13 cellular contexts compared by ENCODE assay signal in the genomic region with DNA sequence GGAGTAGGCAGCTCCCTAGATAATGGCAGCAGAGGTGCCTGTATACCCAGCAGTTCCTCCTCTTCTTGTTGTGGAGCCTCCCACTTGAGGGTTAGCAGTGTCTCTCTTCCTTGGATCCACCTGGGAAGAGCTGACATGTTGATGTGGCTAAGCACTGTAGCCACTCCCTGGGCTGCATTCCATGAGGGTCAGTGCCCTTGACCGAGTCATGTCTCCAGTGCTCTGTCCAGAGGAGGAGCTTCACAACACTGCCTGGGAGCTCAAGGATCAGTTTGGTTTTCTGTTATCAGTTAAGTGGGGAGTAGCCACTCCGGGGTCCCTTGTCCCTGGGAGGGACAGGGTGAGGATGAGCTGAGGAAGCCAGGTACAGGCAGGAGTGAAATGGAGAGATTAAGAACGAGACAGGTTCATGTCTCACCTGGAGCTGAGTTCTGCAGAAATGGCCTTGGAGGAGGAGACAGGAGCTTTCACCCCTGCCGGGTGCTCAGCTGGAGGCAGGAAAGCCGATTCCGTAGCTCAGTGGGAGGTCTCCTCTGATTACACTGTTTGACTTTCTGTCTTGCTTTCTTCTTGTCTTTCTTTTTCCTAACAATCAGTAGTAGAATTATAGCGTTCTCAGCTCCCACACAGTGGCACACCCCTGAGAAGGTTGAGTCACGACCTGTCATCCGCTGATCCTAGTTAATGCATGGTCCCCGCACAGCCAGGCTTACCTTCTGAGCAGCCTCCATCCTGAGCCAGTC. TPM values are rescaled to one million over a fixed set of nuclear protein-coding genes. Genes with fewer than 3 reads are reported as not detected.
A peak's percentile ranks its signal among the peaks of the same experiment; 100 is the strongest.
DNase-seq lines count a peak whose midpoint lies in the region; TF ChIP-seq lines count a peak whose summit lies in the region.
"Had no signal": no experiment of that assay in that cellular context is flagged by ENCODE, and none has a peak within 500 bp of the region (broad histone marks: within the 10 kb centered on the region; RNA-seq: fewer than 3 reads in every experiment).

No MANE protein-coding gene starts in this region.

- H3K4me3 ChIP-seq in choroid plexus epithelial cell (ENCODE audit: low read depth, low read length) (no peak overlapping the region), neural cell (ENCODE audit: low read length) (peak overlapping the region; percentile 40), BE2C (ENCODE audit: low read depth, low read length) (no peak overlapping the region)
- H3K4me3 ChIP-seq: HAP-1, tibial nerve had no signal

- no peaks in the 10 kb centered on the region for H3K9me3 Mint-ChIP-seq in mesothelial cell of epicardium
- H3K9me3 Mint-ChIP-seq: naive B cell had no signal

- DNase-seq in Daoy (ENCODE audit: low read depth) (peak; percentile 44), NCI-H2081 treated with DMSO at 0.1 percent for 48 hours (lab: John Stamatoyannopoulos, UW) (peak; percentile 28), choroid plexus epithelial cell (ENCODE audit: low read depth) (peak; percentile 74), cerebellar cortex (ENCODE audit: low spot score) (no peak), BE2C (no peak), mesothelial cell of epicardium (ENCODE audit: low spot score in 2 of 2, unreplicated experiment in 2 of 2) (no peak)
- DNase-seq in stimulated activated naive CD4-positive, alpha-beta T cell (lab: John Stamatoyannopoulos, UW): no peak
- DNase-seq: activated CD4-positive, alpha-beta T cell treated with anti-CD3 and anti-CD28 coated beads for 1 hour; DMS53; naive B cell had no signal

- no peak overlapping the region for H3K9ac ChIP-seq in neural cell (ENCODE audit: low read length)

- H3F3A ChIP-seq in neural cell (ENCODE audit: insufficient read depth, low read length, poor library complexity, severe bottlenecking): no peaks in the 10 kb centered on the region

- peak overlapping the region; percentile 55 for H3K4me2 ChIP-seq in neural cell (ENCODE audit: low read length)

- H3K27me3 Mint-ChIP-seq in mesothelial cell of epicardium (ENCODE audit: low read depth): no peaks in the 10 kb centered on the region
- H3K27me3 Mint-ChIP-seq: naive B cell had no signal

- H3K27ac ChIP-seq in neural cell (ENCODE audit: low read length): peak overlapping the region; percentile 12
- H3K27ac ChIP-seq: tibial nerve had no signal

- H2AFZ ChIP-seq in neural cell (ENCODE audit: low read depth, low read length): no peak overlapping the region

- TF ChIP-seq CTCF in choroid plexus epithelial cell (conservative IDR thresholded peaks at IDR 0.05; ENCODE audit: low read depth, low read length) (no peak), neural cell (IDR thresholded peaks at IDR 0.05; ENCODE audit: poor library complexity, severe bottlenecking) (no peak), BE2C (IDR thresholded peaks at IDR 0.05; ENCODE audit: low read depth, low read length) (no peak), mesothelial cell of epicardium (IDR thresholded peaks at IDR 0.05; ENCODE audit: unreplicated experiment) (no peak)

- no peaks in the 10 kb centered on the region for H3K36me3 ChIP-seq in neural cell (ENCODE audit: insufficient read depth, low read length)
- H3K36me3 ChIP-seq in BE2C: peaks cover 56% of the 10 kb centered on the region

- H3K27ac Mint-ChIP-seq in mesothelial cell of epicardium: no peak overlapping the region

- H3K9me2 ChIP-seq in neural cell (ENCODE audit: insufficient read depth, low read length): no peaks in the 10 kb centered on the region

- TF ChIP-seq RAD21 in neural cell (conservative IDR thresholded peaks at IDR 0.05): no peak

- peaks cover 7% of the 10 kb centered on the region for H3K4me1 Mint-ChIP-seq in mesothelial cell of epicardium

- H3K9me3 ChIP-seq in neural cell (ENCODE audit: low read length): no peaks in the 10 kb centered on the region
- H3K9me3 ChIP-seq in BE2C: no peaks in the 10 kb centered on the region
- H3K9me3 ChIP-seq: HAP-1, tibial nerve had no signal

- H3K79me2 ChIP-seq in neural cell (replicated peaks; ENCODE audit: insufficient read depth, low read length): no peaks in the 10 kb centered on the region

- peaks cover 38% of the 10 kb centered on the region for H3K4me1 ChIP-seq in BE2C
- H3K4me1 ChIP-seq: HAP-1 had no signal

- H3K27me3 ChIP-seq in neural cell (ENCODE audit: insufficient read depth, low read depth, low read length) (no peaks in the 10 kb centered on the region), BE2C (no peaks in the 10 kb centered on the region)
- H3K27me3 ChIP-seq: tibial nerve had no signal

- H3K36me3 Mint-ChIP-seq in mesothelial cell of epicardium: peaks cover 17% of the 10 kb centered on the region
- H3K36me3 Mint-ChIP-seq: naive B cell had no signal

- H3K4me3 Mint-ChIP-seq in mesothelial cell of epicardium: no peak overlapping the region

- no peaks in the 10 kb centered on the region for H4K20me1 ChIP-seq in neural cell (ENCODE audit: insufficient read depth)

- TF ChIP-seq EP300 in neural cell (conservative IDR thresholded peaks at IDR 0.05; ENCODE audit: poor library complexity, severe bottlenecking): peak; percentile 24

TF ChIP-seq in neural cell, 6 proteins besides CTCF, POLR2A, EP300 and RAD21:
- TF ChIP-seq POLR2AphosphoS5 (IDR thresholded peaks at IDR 0.05) (peak; percentile 58), EZH2 (IDR thresholded peaks at IDR 0.05; ENCODE audit: borderline replicate concordance, insufficient read depth, low read length, poor library complexity, severe bottlenecking) (no peak), SMC3 (conservative IDR thresholded peaks at IDR 0.05; ENCODE audit: poor library complexity) (no peak), MXI1 (conservative IDR thresholded peaks at IDR 0.05; ENCODE audit: poor library complexity, severe bottlenecking) (no peak), TAF1 (IDR thresholded peaks at IDR 0.05; ENCODE audit: low read depth) (no peak)
- TF ChIP-seq, protein P1, sequence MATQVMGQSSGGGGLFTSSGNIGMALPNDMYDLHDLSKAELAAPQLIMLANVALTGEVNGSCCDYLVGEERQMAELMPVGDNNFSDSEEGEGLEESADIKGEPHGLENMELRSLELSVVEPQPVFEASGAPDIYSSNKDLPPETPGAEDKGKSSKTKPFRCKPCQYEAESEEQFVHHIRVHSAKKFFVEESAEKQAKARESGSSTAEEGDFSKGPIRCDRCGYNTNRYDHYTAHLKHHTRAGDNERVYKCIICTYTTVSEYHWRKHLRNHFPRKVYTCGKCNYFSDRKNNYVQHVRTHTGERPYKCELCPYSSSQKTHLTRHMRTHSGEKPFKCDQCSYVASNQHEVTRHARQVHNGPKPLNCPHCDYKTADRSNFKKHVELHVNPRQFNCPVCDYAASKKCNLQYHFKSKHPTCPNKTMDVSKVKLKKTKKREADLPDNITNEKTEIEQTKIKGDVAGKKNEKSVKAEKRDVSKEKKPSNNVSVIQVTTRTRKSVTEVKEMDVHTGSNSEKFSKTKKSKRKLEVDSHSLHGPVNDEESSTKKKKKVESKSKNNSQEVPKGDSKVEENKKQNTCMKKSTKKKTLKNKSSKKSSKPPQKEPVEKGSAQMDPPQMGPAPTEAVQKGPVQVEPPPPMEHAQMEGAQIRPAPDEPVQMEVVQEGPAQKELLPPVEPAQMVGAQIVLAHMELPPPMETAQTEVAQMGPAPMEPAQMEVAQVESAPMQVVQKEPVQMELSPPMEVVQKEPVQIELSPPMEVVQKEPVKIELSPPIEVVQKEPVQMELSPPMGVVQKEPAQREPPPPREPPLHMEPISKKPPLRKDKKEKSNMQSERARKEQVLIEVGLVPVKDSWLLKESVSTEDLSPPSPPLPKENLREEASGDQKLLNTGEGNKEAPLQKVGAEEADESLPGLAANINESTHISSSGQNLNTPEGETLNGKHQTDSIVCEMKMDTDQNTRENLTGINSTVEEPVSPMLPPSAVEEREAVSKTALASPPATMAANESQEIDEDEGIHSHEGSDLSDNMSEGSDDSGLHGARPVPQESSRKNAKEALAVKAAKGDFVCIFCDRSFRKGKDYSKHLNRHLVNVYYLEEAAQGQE (IDR thresholded peaks at IDR 0.05; ENCODE audit: borderline replicate concordance): peak; percentile 33

RNA-seq across cellular contexts. Expression of a gene that starts 57.9 kb away (rescaled TPM):
- 44.9 and 45.1 TPM in 2 replicates for total RNA-seq in Daoy (2014; rRNA removed; shearing (Covaris generic))
- 32.7 and 44.0 TPM in 2 replicates for polyA plus RNA-seq in neural cell
- polyA minus RNA-seq in neural cell: 56.5 and 59.9 TPM in 2 replicates
- 22.8 TPM for polyA plus RNA-seq in BE2C (2012; ENCODE audit: insufficient read depth, insufficient read length, low read depth)
- 16.3 to 18.4 TPM (median 17.8 TPM) in 3 replicates for total RNA-seq in mesothelial cell of epicardium

Comparison
In these comparisons a context has a peak if more than half of its experiments do, and no peak if none do; other contexts are left out.
1. DNase-seq: peak in Daoy (single experiment), NCI-H2081 treated with DMSO at 0.1 percent for 48 hours (single experiment) and choroid plexus epithelial cell (single experiment); none in cerebellar cortex (single experiment), BE2C (single experiment), stimulated activated naive CD4-positive, alpha-beta T cell (0 of 6) and mesothelial cell of epicardium (0 of 2).